8 cellular contexts compared by ENCODE assay signal in the genomic region with DNA sequence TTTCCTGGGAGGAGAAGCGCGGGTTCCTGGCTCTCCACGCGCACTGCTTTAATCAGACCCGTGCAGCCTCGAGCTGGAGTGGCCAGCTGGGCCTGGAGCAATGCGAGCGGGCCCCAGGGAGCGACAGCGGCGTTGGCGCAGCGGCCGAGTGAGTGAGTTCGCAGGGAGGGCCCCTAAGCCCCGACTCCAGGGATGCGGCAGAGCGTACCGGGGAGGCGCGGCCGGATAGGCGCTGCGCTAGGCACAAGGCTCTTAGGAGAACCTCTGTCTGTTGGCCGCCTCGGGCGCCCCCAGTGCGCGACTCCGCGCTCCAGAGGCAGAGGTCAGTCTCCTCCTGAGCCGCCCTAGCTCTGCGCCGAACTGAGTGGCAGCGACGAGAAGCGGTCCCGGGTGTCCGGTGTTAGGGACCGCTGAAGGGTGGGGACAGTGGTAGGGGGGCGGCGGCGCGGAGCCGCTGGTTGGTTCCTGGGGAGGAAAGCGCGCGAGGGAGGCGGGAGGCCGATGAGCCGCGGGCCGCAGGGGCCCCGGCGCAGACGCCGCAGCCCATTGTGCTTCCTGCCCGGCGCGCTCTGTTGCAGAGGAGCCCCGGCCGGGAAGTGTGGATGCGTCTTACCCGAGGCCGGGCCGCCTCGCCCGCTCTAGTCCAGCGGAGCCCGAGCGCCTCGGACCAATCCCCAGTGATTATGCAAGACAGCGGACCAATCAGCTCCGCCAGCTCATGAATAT. TPM values are rescaled to one million over a fixed set of nuclear protein-coding genes. Genes with fewer than 3 reads are reported as not detected.
DNase-seq lines count a peak whose midpoint lies in the region; ATAC-seq lines count a peak whose summit lies in the region.

No MANE protein-coding gene starts in this region.

- no peaks in the 10 kb centered on the region for H3K9me3 ChIP-seq in NT2/D1 (ENCODE audit: insufficient read depth, low read length)

- peaks cover 100% of the 10 kb centered on the region for H3K27me3 ChIP-seq in NT2/D1 (ENCODE audit: insufficient read depth, insufficient read length)

- peaks cover 69% of the 10 kb centered on the region for H3K27me3 Mint-ChIP-seq in activated naive CD4-positive, alpha-beta T cell treated with anti-CD3 and anti-CD28 coated beads, Interleukin-2, amount 50 U/mL, for 24 hours

- peak; percentile 87 for ATAC-seq in GM21515 (IDR thresholded peaks at IDR 0.05; ENCODE audit: unreplicated experiment)

- no peaks in the 10 kb centered on the region for H3K36me3 Mint-ChIP-seq in activated naive CD4-positive, alpha-beta T cell treated with anti-CD3 and anti-CD28 coated beads, Interleukin-2, amount 50 U/mL, for 24 hours

- H3K4me1 ChIP-seq in NT2/D1 (ENCODE audit: insufficient read depth, insufficient read length), result peaks cover 36% of the 10 kb centered on the region

- peaks cover 48% of the 10 kb centered on the region for H3K4me1 Mint-ChIP-seq in activated naive CD4-positive, alpha-beta T cell treated with anti-CD3 and anti-CD28 coated beads, Interleukin-2, amount 50 U/mL, for 24 hours

- no peaks in the 10 kb centered on the region for H3K9me3 Mint-ChIP-seq in activated naive CD4-positive, alpha-beta T cell treated with anti-CD3 and anti-CD28 coated beads, Interleukin-2, amount 50 U/mL, for 24 hours

- peak overlapping the region; percentile 72 for H3K9ac ChIP-seq in NT2/D1 (ENCODE audit: insufficient read length, low read depth)

- peak overlapping the region; percentile 88 for H3K27ac Mint-ChIP-seq in activated naive CD4-positive, alpha-beta T cell treated with anti-CD3 and anti-CD28 coated beads, Interleukin-2, amount 50 U/mL, for 24 hours

- H3K4me3 ChIP-seq in NT2/D1 (ENCODE audit: insufficient read length, low read depth), result peak overlapping the region; percentile 49

- DNase-seq in GDM1 (lab: John Stamatoyannopoulos, UW) (peak; percentile 90), HT1080 (ENCODE audit: low read depth) (peak; percentile 95), NT2/D1 (ENCODE audit: low read depth, low spot score) (peak; percentile 89), glomerular endothelial cell (ENCODE audit: extremely low read depth, low read depth, low spot score) (peak; percentile 39), non-pigmented ciliary epithelial cell (ENCODE audit: low read depth) (peak; percentile 80), GM19240 (ENCODE audit: insufficient read length, low spot score) (no peak)

- no peaks in the 10 kb centered on the region for H3K36me3 ChIP-seq in NT2/D1 (ENCODE audit: insufficient read depth, insufficient read length, low read length)

- H3K4me3 Mint-ChIP-seq in activated naive CD4-positive, alpha-beta T cell treated with anti-CD3 and anti-CD28 coated beads, Interleukin-2, amount 50 U/mL, for 24 hours, result peak overlapping the region; percentile 82

RNA-seq across cellular contexts. Expression of gene DLX1, which starts 0.4 kb away (rescaled TPM):
- total RNA-seq in HT1080 (2014; rRNA removed; shearing (Covaris generic)), result 5.8 and 9.7 TPM in 2 replicates
- polyA plus RNA-seq in HT1080 (2015; cell fraction: cytosol; rRNA removed), result 9.4 and 9.6 TPM in 2 replicates
- 17.7 and 18.8 TPM in 2 replicates for polyA plus RNA-seq in HT1080 (2015; cell fraction: nucleus; rRNA removed)
- total RNA-seq in glomerular endothelial cell, result 0.34 TPM in 1 of 2 replicates, not detected in the other

RNA-seq across cellular contexts. Expression of gene DLX2, which starts 17.8 kb away (rescaled TPM):
- total RNA-seq in HT1080 (2014; rRNA removed; shearing (Covaris generic)), result 0.53 and 1.1 TPM in 2 replicates
- polyA plus RNA-seq in HT1080 (2015; cell fraction: cytosol; rRNA removed), result 1.4 TPM in 2 replicates
- 1.2 and 1.5 TPM in 2 replicates for polyA plus RNA-seq in HT1080 (2015; cell fraction: nucleus; rRNA removed)
- total RNA-seq in glomerular endothelial cell, result 0.41 TPM in 1 of 2 replicates, not detected in the other
